Comparison of ENCODE assay signal across 8 cellular contexts in genomic region chr17:1484586-1485310, GRCh38. TPM values are rescaled to one million over a fixed set of nuclear protein-coding genes. Genes with fewer than 3 reads are reported as not detected.
A peak's percentile ranks its signal among the peaks of the same experiment; 100 is the strongest.
DNase-seq lines count a peak whose midpoint lies in the region; ATAC-seq and TF ChIP-seq lines count a peak whose summit lies in the region.

No MANE protein-coding gene starts in this region.

- TF ChIP-seq POLR2A in adrenal gland (IDR thresholded peaks at IDR 0.05), result no peak

- H3K4me3 ChIP-seq in Panc1 (ENCODE audit: low read depth in 2 of 2, low read length in 2 of 2), result peak overlapping the region; percentile 52 to 70
- peak overlapping the region in 2 of 4 donors; percentile 55 to 81 for H3K4me3 ChIP-seq in adrenal gland
- H3K4me3 ChIP-seq in iPS-18a (ENCODE audit: low read length), result peak overlapping the region; percentile 52
- H3K4me3 ChIP-seq in smooth muscle cell, result peak overlapping the region; percentile 83

- peaks cover 11% of the 10 kb centered on the region for H4K20me1 ChIP-seq in smooth muscle cell (ENCODE audit: low read depth)

- H3K4me2 ChIP-seq in smooth muscle cell, result peak overlapping the region; percentile 85

- no peak for TF ChIP-seq CTCF in Panc1 (IDR thresholded peaks at IDR 0.05)
- peak in 3 of 6 experiments; percentile 10 to 15 (median 11) for TF ChIP-seq CTCF in adrenal gland (IDR thresholded peaks at IDR 0.05)
- TF ChIP-seq CTCF in smooth muscle cell (IDR thresholded peaks at IDR 0.05; ENCODE audit: borderline replicate concordance, insufficient read depth, poor library complexity, severe bottlenecking), result no peak

- H3K4me1 ChIP-seq in Panc1 (ENCODE audit: control insufficient read depth, insufficient read depth, low read length) (peaks cover 17% of the 10 kb centered on the region), adrenal gland (replicated peaks in 1 of 2) (peaks cover 20 to 37% of the 10 kb centered on the region in 2 donors), iPS-18a (ENCODE audit: control insufficient read depth, low read depth, low read length) (peaks cover 6% of the 10 kb centered on the region), smooth muscle cell (ENCODE audit: low read depth) (peaks cover 16% of the 10 kb centered on the region)

- peak; percentile 40 for ATAC-seq in HG03159 (IDR thresholded peaks at IDR 0.05; ENCODE audit: unreplicated experiment)
- ATAC-seq in Panc1, result peak; percentile 11; the same call in 1 of the 2 replicates

- H3K9me3 ChIP-seq in Panc1 (ENCODE audit: control insufficient read depth, insufficient read depth, low read depth, low read length) (no peaks in the 10 kb centered on the region), adrenal gland (replicated peaks in 1 of 3) (no peaks in the 10 kb centered on the region), iPS-18a (ENCODE audit: control insufficient read depth, low read depth, low read length) (no peaks in the 10 kb centered on the region), smooth muscle cell (replicated peaks; ENCODE audit: low read depth) (no peaks in the 10 kb centered on the region)

- no peaks in the 10 kb centered on the region; the same call in 1 of the 2 replicates for H3K36me3 ChIP-seq in Panc1 (ENCODE audit: control insufficient read depth, insufficient read depth, low read length)
- peaks cover 0 to 21% of the 10 kb centered on the region in 2 donors for H3K36me3 ChIP-seq in adrenal gland (replicated peaks in 1 of 2)
- H3K36me3 ChIP-seq in iPS-18a (ENCODE audit: control insufficient read depth, low read depth, low read length), result no peaks in the 10 kb centered on the region
- H3K36me3 ChIP-seq in smooth muscle cell (ENCODE audit: low read depth), result no peaks in the 10 kb centered on the region

- BruUV-seq in Panc1 (replicated peaks; lab: Mats Ljungman, UMichigan), result no TSS peak

- H3K27me3 ChIP-seq in Panc1 (ENCODE audit: control insufficient read depth, insufficient read depth, low read length) (no peaks in the 10 kb centered on the region), adrenal gland (no peaks in the 10 kb centered on the region), iPS-18a (ENCODE audit: control insufficient read depth, insufficient read depth, low read length) (peaks cover 35% of the 10 kb centered on the region), smooth muscle cell (ENCODE audit: low read depth) (no peaks in the 10 kb centered on the region)

- H3K79me2 ChIP-seq in smooth muscle cell (ENCODE audit: low read depth), result peaks cover 7% of the 10 kb centered on the region

- intact Hi-C loops in Panc1 (cut with micrococcal nuclease; ENCODE audit: unreplicated experiment) (no loop called here), adrenal gland (cut with DNase I) (no loop called here)

- H3K9ac ChIP-seq in iPS-18a (ENCODE audit: low read length) (no peak overlapping the region), smooth muscle cell (ENCODE audit: low read depth) (peak overlapping the region; percentile 84)

- POLR2A ChIA-PET in Panc1 (lab: Charles Lee), result no interaction called here

- 14 to 39% (median 28%) methylated on average over 3 to 11 of the region's 11 CpGs for WGBS in adrenal gland, 4 donors
- 17% methylated on average over 10 of the region's 11 CpGs for WGBS in smooth muscle cell (ENCODE audit: low lambda C conversion rate)

- H2AFZ ChIP-seq in smooth muscle cell (ENCODE audit: low read depth), result no peak overlapping the region

- H3K27ac ChIP-seq in Panc1 (ENCODE audit: low read length) (peak overlapping the region; percentile 88), adrenal gland (peak overlapping the region in 4 of 5 donors; percentile 59 to 97 (median 86)), iPS-18a (ENCODE audit: low read length) (no peak overlapping the region), smooth muscle cell (ENCODE audit: low read depth) (peak overlapping the region; percentile 87)

- H3F3A ChIP-seq in smooth muscle cell (ENCODE audit: low read depth), result peaks cover 20% of the 10 kb centered on the region

- peak; percentile 50 for DNase-seq in stimulated activated CD4-positive, alpha-beta T cell treated with anti-CD3 and anti-CD28 coated beads, Interleukin-2, amount 100 ng/mL, for 4 hours (ENCODE audit: low read depth)
- DNase-seq in stimulated activated CD4-positive, alpha-beta T cell treated with anti-CD3 and anti-CD28 coated beads, Interleukin-4, amount 100 ng/mL, for 1 hour, result no peak
- DNase-seq in Panc1 (ENCODE audit: low read depth, low spot score), result no peak
- peak in 3 of 7 donors; percentile 25 to 43 (median 37) for DNase-seq in adrenal gland
- DNase-seq in smooth muscle cell (lab: John Stamatoyannopoulos, UW; ENCODE audit: unreplicated experiment), result no peak
- no peak for DNase-seq in globus pallidus (ENCODE audit: low spot score)

- in situ Hi-C loops in Panc1 (cut with HindIII; ENCODE audit: low pct_unique_long_range_greater_than_20kb, low sequenced_read_pairs), result no loop called here

- CTCF ChIA-PET in Panc1 (lab: Charles Lee), result no interaction called here

RNA-seq across cellular contexts. Expression of gene MYO1C, which starts 7.7 kb away (rescaled TPM):
- 251 TPM for total RNA-seq in Panc1 (2021; ENCODE audit: unreplicated experiment)
- 289 TPM for polyA plus RNA-seq in Panc1 (2012; ENCODE audit: insufficient read length)
- 100 to 1,000 TPM in 1 of 8 donors, 10 to 100 TPM in 7; 50.4 to 103 (median 79.1) TPM for total RNA-seq in adrenal gland
- 10 to 100 TPM; 35.6 to 71.4 (median 71.3) TPM for polyA plus RNA-seq in adrenal gland
- 61.8 and 80.4 TPM in 2 replicates for total RNA-seq in smooth muscle cell
- polyA plus RNA-seq in smooth muscle cell, result 81.5 and 99.9 TPM in 2 replicates

RNA-seq across cellular contexts. Expression of gene CRK, which starts 28.7 kb away (rescaled TPM):
- total RNA-seq in Panc1 (2021; ENCODE audit: unreplicated experiment) (67.0 TPM), adrenal gland (10 to 100 TPM; 55.4 to 80.6 (median 61.0) TPM), smooth muscle cell (49.7 and 64.5 TPM in 2 replicates)
- polyA plus RNA-seq in Panc1 (2012; ENCODE audit: insufficient read length), result 46.2 TPM
- polyA plus RNA-seq in adrenal gland (10 to 100 TPM; 20.3 to 62.7 (median 23.0) TPM), smooth muscle cell (56.8 and 69.4 TPM in 2 replicates)

RNA-seq across cellular contexts. Expression of gene INPP5K, which starts 31.7 kb away (rescaled TPM):
- total RNA-seq in Panc1 (2021; ENCODE audit: unreplicated experiment) (21.3 TPM), adrenal gland (10 to 100 TPM; 22.3 to 91.6 (median 39.9) TPM), smooth muscle cell (12.6 and 32.3 TPM in 2 replicates)
- 39.1 TPM for polyA plus RNA-seq in Panc1 (2012; ENCODE audit: insufficient read length)
- polyA plus RNA-seq in adrenal gland (10 to 100 TPM; 22.6 to 41.1 (median 34.0) TPM), smooth muscle cell (9.6 and 19.7 TPM in 2 replicates)
